In genomic region chr7:134527979-134528371, GRCh38 we compare ENCODE assay signal across 13 cellular contexts. TPM values are rescaled to one million over a fixed set of nuclear protein-coding genes. Genes with fewer than 3 reads are reported as not detected.
A peak's percentile ranks its signal among the peaks of the same experiment; 100 is the strongest.
DNase-seq lines count a peak whose midpoint lies in the region; ATAC-seq and TF ChIP-seq lines count a peak whose summit lies in the region.
"Had no signal": no experiment of that assay in that cellular context is flagged by ENCODE, and none has a peak within 500 bp of the region (broad histone marks: within the 10 kb centered on the region; RNA-seq: fewer than 3 reads in every experiment).

No MANE protein-coding gene starts in this region.

- H3K4me3 ChIP-seq in mammary epithelial cell (replicated peaks in 1 of 3; ENCODE audit: insufficient read depth in 1 of 3, low read depth in 2 of 3, low read length in 3 of 3) (no peak overlapping the region), muscle layer of duodenum (ENCODE audit: low read depth in 1 of 2, low read length in 2 of 2) (peak overlapping the region in 1 of 2 donors; percentile 49)

- no TSS peak for BruUV-seq in mammary epithelial cell (replicated peaks; lab: Mats Ljungman, UMichigan)

- H3K9me3 ChIP-seq in mammary epithelial cell (replicated peaks; ENCODE audit: insufficient read depth, low read length) (no peaks in the 10 kb centered on the region), muscle layer of duodenum (ENCODE audit: control insufficient read depth in 1 of 2, low read length in 2 of 2) (no peaks in the 10 kb centered on the region)

- no peaks in the 10 kb centered on the region for H3K36me3 ChIP-seq in mammary epithelial cell (ENCODE audit: insufficient read depth, low read length)
- H3K36me3 ChIP-seq in muscle layer of duodenum (ENCODE audit: control insufficient read depth in 1 of 2, insufficient read depth in 2 of 2, low read length in 2 of 2) = no peaks in the 10 kb centered on the region

- no peak overlapping the region for H2AFZ ChIP-seq in mammary epithelial cell (ENCODE audit: low read depth, low read length)

- WGBS in mammary epithelial cell (ENCODE audit: low coverage, missing lambda C conversion rate) = 38% methylated on average over 3 of the region's 4 CpGs

- no peak overlapping the region for H3K4me2 ChIP-seq in mammary epithelial cell (ENCODE audit: insufficient read depth, low read depth, low read length)

- intact Hi-C loops in mammary epithelial cell (cut with micrococcal nuclease) = no loop called here

- H3K9ac ChIP-seq in mammary epithelial cell (ENCODE audit: insufficient read depth, low read length) = no peak overlapping the region

- TF ChIP-seq CTCF in mammary epithelial cell (conservative IDR thresholded peaks at IDR 0.05 in 1 of 2, IDR thresholded peaks at IDR 0.05 in 1 of 2; ENCODE audit: extremely low read depth in 1 of 2, insufficient read depth in 1 of 2, low read depth in 1 of 2, low read length in 2 of 2) = no peak

- H3K27me3 ChIP-seq in mammary epithelial cell (ENCODE audit: insufficient read depth, low read length) (no peaks in the 10 kb centered on the region), muscle layer of duodenum (ENCODE audit: low read depth, low read length) (no peaks in the 10 kb centered on the region)

- dilution Hi-C loops in mammary epithelial cell (cut with HindIII; ENCODE audit: low sequenced_read_pairs) = no loop called here

- H4K20me1 ChIP-seq in mammary epithelial cell (ENCODE audit: insufficient read depth, low read length) = no peaks in the 10 kb centered on the region

- ATAC-seq in HG02571 (IDR thresholded peaks at IDR 0.05; ENCODE audit: unreplicated experiment) = no peak
- ATAC-seq: naive thymus-derived CD4-positive, alpha-beta T cell had no signal

- in situ Hi-C loops in mammary epithelial cell (cut with MboI; ENCODE audit: low sequenced_read_pairs in 2 of 2) = no loop called here

- peak; percentile 69 for DNase-seq in AG08395 (ENCODE audit: low spot score)
- peak; percentile 57 for DNase-seq in NCI-H1694 (lab: John Stamatoyannopoulos, UW)
- DNase-seq in mammary epithelial cell = peak; percentile 20
- no peak for DNase-seq in retina
- DNase-seq in SKM-1 (lab: John Stamatoyannopoulos, UW; ENCODE audit: unreplicated experiment) = no peak
- no peak for DNase-seq in NCI-H2227 treated with DMSO at 0.1 percent for 48 hours (lab: John Stamatoyannopoulos, UW)
- DNase-seq: activated T-cell treated with anti-CD3 and anti-CD28 coated beads, Interleukin-2, amount 50 U/mL, for 48 hours; CD8-positive, alpha-beta memory T cell; naive thymus-derived CD4-positive, alpha-beta T cell; NCI-H1436; T-helper 1 cell had no signal

- CTCF ChIA-PET in mammary epithelial cell (lab: Charles Lee; ENCODE audit: low non-redundant PET) = no interaction called here

- H3K4me1 ChIP-seq in mammary epithelial cell (ENCODE audit: insufficient read depth, low read length) (peaks cover 42% of the 10 kb centered on the region), muscle layer of duodenum (ENCODE audit: control insufficient read depth in 1 of 2, insufficient read depth in 2 of 2, low read length in 2 of 2) (no peaks in the 10 kb centered on the region)

- no peak overlapping the region for H3K27ac ChIP-seq in mammary epithelial cell (ENCODE audit: insufficient read depth, low read depth, low read length)
- H3K27ac ChIP-seq in muscle layer of duodenum (ENCODE audit: low read length) = peak overlapping the region; percentile 67

- no peaks in the 10 kb centered on the region for H3K79me2 ChIP-seq in mammary epithelial cell (ENCODE audit: insufficient read depth, low read length)

RNA-seq across cellular contexts. Expression of gene AKR1B10, which starts 0.6 kb away (rescaled TPM):
- 1 to 10 TPM; 1.0 to 1.7 TPM for total RNA-seq in mammary epithelial cell
- 4.7 TPM for polyA plus RNA-seq in mammary epithelial cell
- polyA minus RNA-seq in mammary epithelial cell = 0.83 TPM
- total RNA-seq: CD8-positive, alpha-beta memory T cell; naive thymus-derived CD4-positive, alpha-beta T cell had no signal
- polyA plus RNA-seq: CD8-positive, alpha-beta memory T cell; naive thymus-derived CD4-positive, alpha-beta T cell had no signal

RNA-seq across cellular contexts. Expression of gene AKR1B15, which starts 20.9 kb away (rescaled TPM):
- total RNA-seq in mammary epithelial cell = not detected
- not detected for polyA plus RNA-seq in mammary epithelial cell
- polyA minus RNA-seq in mammary epithelial cell = not detected
- total RNA-seq: CD8-positive, alpha-beta memory T cell; naive thymus-derived CD4-positive, alpha-beta T cell had no signal
- polyA plus RNA-seq: CD8-positive, alpha-beta memory T cell; naive thymus-derived CD4-positive, alpha-beta T cell had no signal

Comparison
In these comparisons a context has a peak if more than half of its experiments do, and no peak if none do; other contexts are left out.
1. DNase-seq: peak in AG08395 (single experiment), NCI-H1694 (single experiment) and mammary epithelial cell (single experiment); none in retina (single experiment), SKM-1 (single experiment) and NCI-H2227 treated with DMSO at 0.1 percent for 48 hours (single experiment).